8 cellular contexts compared by ENCODE assay signal in the genomic region with DNA sequence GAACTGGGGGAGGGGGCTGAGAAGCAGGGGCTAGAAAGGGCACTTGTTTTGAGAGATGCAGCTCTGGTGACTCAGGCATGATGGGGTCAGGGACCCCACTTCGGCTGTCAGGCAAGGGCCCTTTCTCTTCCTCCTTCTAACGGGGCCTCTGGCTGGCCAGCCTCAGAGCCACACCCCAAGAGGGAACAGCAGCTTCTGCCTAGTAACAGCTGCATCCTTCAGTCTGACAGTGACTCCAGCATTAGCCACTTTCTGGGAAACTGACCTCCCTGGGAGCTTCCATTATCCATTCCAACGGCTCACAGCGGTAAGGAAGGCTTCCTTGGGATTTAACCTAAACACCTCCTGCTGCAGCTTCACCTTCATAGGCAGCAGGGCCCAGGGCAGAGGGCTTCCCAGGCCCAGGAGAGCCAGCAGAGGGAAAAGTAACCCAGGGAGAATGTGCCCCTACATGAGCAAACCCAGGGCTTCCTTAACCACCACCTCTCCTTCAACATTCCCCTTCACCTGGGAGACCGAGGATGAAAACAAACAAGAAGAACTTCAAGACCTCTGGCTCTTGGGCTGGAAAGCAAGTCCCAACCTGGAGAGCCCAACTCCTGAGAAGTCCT. TPM values are rescaled to one million over a fixed set of nuclear protein-coding genes. Genes with fewer than 3 reads are reported as not detected.
DNase-seq lines count a peak whose midpoint lies in the region; ATAC-seq, FAIRE-seq and TF ChIP-seq lines count a peak whose summit lies in the region.

No MANE protein-coding gene starts in this region.

- H3K9me3 ChIP-seq in HUES48 (ENCODE audit: control insufficient read depth, insufficient read depth, low read length) (no peaks in the 10 kb centered on the region), astrocyte (ENCODE audit: insufficient read depth, low read depth, low read length) (no peaks in the 10 kb centered on the region)

- H3K4me1 Mint-ChIP-seq in astrocyte (ENCODE audit: low read depth, unreplicated experiment), result peaks cover 40% of the 10 kb centered on the region
- peaks cover 57% of the 10 kb centered on the region for H3K4me1 Mint-ChIP-seq in stimulated activated memory B cell treated with anti-CD40 and anti-IgM and Interleukin-4, amounts not matched to agents 10 μg/mL and 1 μg/mL and 100 μg/mL, for 72 hours

- peak overlapping the region; percentile 78 for H3K27ac ChIP-seq in HUES48 (ENCODE audit: low read depth, low read length)
- peak overlapping the region; percentile 66 for H3K27ac ChIP-seq in astrocyte (ENCODE audit: low read depth, low read length)

- peak overlapping the region; percentile 95 for H3K4me3 Mint-ChIP-seq in astrocyte (ENCODE audit: unreplicated experiment)
- no peak overlapping the region for H3K4me3 Mint-ChIP-seq in stimulated activated memory B cell treated with anti-CD40 and anti-IgM and Interleukin-4, amounts not matched to agents 10 μg/mL and 1 μg/mL and 100 μg/mL, for 72 hours

- peak overlapping the region; percentile 93 for H3K27ac Mint-ChIP-seq in astrocyte (ENCODE audit: unreplicated experiment)
- peak overlapping the region; percentile 33 for H3K27ac Mint-ChIP-seq in stimulated activated memory B cell treated with anti-CD40 and anti-IgM and Interleukin-4, amounts not matched to agents 10 μg/mL and 1 μg/mL and 100 μg/mL, for 72 hours

- no peaks in the 10 kb centered on the region for H3K27me3 ChIP-seq in HUES48 (ENCODE audit: control insufficient read depth, insufficient read depth, low read length)
- no peaks in the 10 kb centered on the region for H3K27me3 ChIP-seq in astrocyte (ENCODE audit: insufficient read depth, low read length)

- no peak for ATAC-seq in stimulated activated memory B cell treated with anti-CD40 and anti-IgM and Interleukin-4, amounts not matched to agents 10 μg/mL and 1 μg/mL and 100 μg/mL, for 72 hours

- H3K4me1 ChIP-seq in HUES48 (ENCODE audit: control insufficient read depth, insufficient read depth, low read length), result peaks cover 39% of the 10 kb centered on the region
- H3K4me1 ChIP-seq in astrocyte (ENCODE audit: insufficient read depth, low read length), result peaks cover 41% of the 10 kb centered on the region

- no peaks in the 10 kb centered on the region for H3K9me3 Mint-ChIP-seq in astrocyte (ENCODE audit: unreplicated experiment)
- H3K9me3 Mint-ChIP-seq in stimulated activated memory B cell treated with anti-CD40 and anti-IgM and Interleukin-4, amounts not matched to agents 10 μg/mL and 1 μg/mL and 100 μg/mL, for 72 hours, result no peaks in the 10 kb centered on the region

- H3K36me3 ChIP-seq in HUES48 (ENCODE audit: control insufficient read depth, insufficient read depth, low read length), result no peaks in the 10 kb centered on the region; the same call in 1 of the 2 replicates
- H3K36me3 ChIP-seq in astrocyte (ENCODE audit: insufficient read depth, low read length), result no peaks in the 10 kb centered on the region

- peak overlapping the region; percentile 97 for H3K4me2 ChIP-seq in astrocyte (ENCODE audit: low read length)

- H2AFZ ChIP-seq in astrocyte (ENCODE audit: low read depth, low read length), result no peak overlapping the region

- peaks cover 73% of the 10 kb centered on the region for H3K79me2 ChIP-seq in astrocyte (ENCODE audit: insufficient read depth, low read length)

- H3K4me3 ChIP-seq in HUES48 (ENCODE audit: low read depth, low read length) (no peak overlapping the region), astrocyte (ENCODE audit: insufficient read depth, low read depth, low read length) (peak overlapping the region; percentile 22)

- no peak for TF ChIP-seq CTCF in astrocyte (IDR thresholded peaks at IDR 0.05; ENCODE audit: insufficient read depth, low read depth, low read length)

- H4K20me1 ChIP-seq in astrocyte (ENCODE audit: insufficient read depth, low read length), result peaks cover 69% of the 10 kb centered on the region

- H3K9ac ChIP-seq in HUES48 (ENCODE audit: low read depth, low read length) (no peak overlapping the region), astrocyte (ENCODE audit: low read length) (peak overlapping the region; percentile 87)

- peaks cover 2% of the 10 kb centered on the region for H3K36me3 Mint-ChIP-seq in astrocyte (ENCODE audit: low read depth, unreplicated experiment)
- peaks cover 5% of the 10 kb centered on the region for H3K36me3 Mint-ChIP-seq in stimulated activated memory B cell treated with anti-CD40 and anti-IgM and Interleukin-4, amounts not matched to agents 10 μg/mL and 1 μg/mL and 100 μg/mL, for 72 hours

- H3K27me3 Mint-ChIP-seq in astrocyte (ENCODE audit: low read depth, unreplicated experiment), result no peaks in the 10 kb centered on the region
- H3K27me3 Mint-ChIP-seq in stimulated activated memory B cell treated with anti-CD40 and anti-IgM and Interleukin-4, amounts not matched to agents 10 μg/mL and 1 μg/mL and 100 μg/mL, for 72 hours, result no peaks in the 10 kb centered on the region

- in situ Hi-C loops in G401 (cut with HindIII; ENCODE audit: low sequenced_read_pairs), result no loop called here

- FAIRE-seq in astrocyte (lab: Jason Lieb, UNC), result no peak

- DNase-seq in astrocyte (ENCODE audit: low read depth) (peak; percentile 49), iPS-NIHi7 (ENCODE audit: extremely low spot score) (peak; percentile 36), G401 (ENCODE audit: low spot score) (no peak)
- no peak for DNase-seq in activated naive CD4-positive, alpha-beta T cell treated with anti-CD3 and anti-CD28 coated beads, Interleukin-2, amount 50 U/mL, for 16 hours
- DNase-seq in activated CD4-positive, alpha-beta T cell treated with anti-CD3 and anti-CD28 coated beads for 4 hours, result no peak
- no peak for DNase-seq in activated naive CD4-positive, alpha-beta T cell (lab: John Stamatoyannopoulos, UW)

RNA-seq across cellular contexts. Expression of a gene that starts 2.7 kb away (rescaled TPM):
- total RNA-seq in astrocyte, result 59.5 and 60.4 TPM in 2 replicates
- 11.4 and 17.0 TPM in 2 replicates for total RNA-seq in G401 (2014; rRNA removed; shearing (Covaris generic))

RNA-seq across cellular contexts. Expression of a gene that starts 17.4 kb away (rescaled TPM):
- 3.1 and 3.7 TPM in 2 replicates for total RNA-seq in astrocyte
- 1.9 and 2.8 TPM in 2 replicates for total RNA-seq in G401 (2014; rRNA removed; shearing (Covaris generic))

Comparison
In these comparisons a context has a peak if more than half of its experiments do, and no peak if none do; other contexts are left out.
1. DNase-seq: peak in astrocyte (single experiment) and iPS-NIHi7 (single experiment); none in activated naive CD4-positive, alpha-beta T cell treated with anti-CD3 and anti-CD28 coated beads, Interleukin-2, amount 50 U/mL, for 16 hours (single experiment), activated CD4-positive, alpha-beta T cell treated with anti-CD3 and anti-CD28 coated beads for 4 hours (0 of 2), activated naive CD4-positive, alpha-beta T cell (0 of 4) and G401 (single experiment).